1 cellular context compared by ENCODE assay signal in the genomic region with DNA sequence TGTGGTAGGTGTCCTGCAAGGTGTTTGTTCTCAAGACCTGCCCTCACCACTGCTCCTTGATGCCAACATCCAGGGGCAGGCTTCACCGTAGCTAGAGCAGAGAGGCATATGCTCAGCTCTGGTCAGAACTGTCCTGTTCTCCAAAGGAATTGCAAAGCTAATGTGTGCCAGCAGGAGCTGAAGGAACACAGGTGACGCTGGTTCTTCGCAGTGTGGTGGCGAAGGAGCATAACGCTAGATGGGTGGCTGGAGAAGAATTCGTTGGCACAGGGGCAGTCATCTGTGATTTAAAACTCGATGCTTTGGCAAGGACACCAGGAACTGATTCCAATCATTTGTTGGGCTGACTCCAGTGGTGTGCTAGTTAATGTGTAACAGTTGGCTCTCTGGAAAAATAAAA.
TF ChIP-seq lines count a peak whose summit lies in the region.

No MANE protein-coding gene starts in this region.

TF ChIP-seq in SK-N-SH, 30 proteins besides CTCF, POLR2A, EP300 and RAD21 (continued from another document):
- TF ChIP-seq MEF2A (IDR thresholded peaks at IDR 0.05; ENCODE audit: borderline replicate concordance, low read depth) (no peak), JUND (IDR thresholded peaks at IDR 0.05) (no peak), TEAD4 (IDR thresholded peaks at IDR 0.05; ENCODE audit: borderline replicate concordance, insufficient read depth) (no peak), FOSL2 (IDR thresholded peaks at IDR 0.05; ENCODE audit: borderline replicate concordance, low read depth) (no peak)
- TF ChIP-seq, protein P1, sequence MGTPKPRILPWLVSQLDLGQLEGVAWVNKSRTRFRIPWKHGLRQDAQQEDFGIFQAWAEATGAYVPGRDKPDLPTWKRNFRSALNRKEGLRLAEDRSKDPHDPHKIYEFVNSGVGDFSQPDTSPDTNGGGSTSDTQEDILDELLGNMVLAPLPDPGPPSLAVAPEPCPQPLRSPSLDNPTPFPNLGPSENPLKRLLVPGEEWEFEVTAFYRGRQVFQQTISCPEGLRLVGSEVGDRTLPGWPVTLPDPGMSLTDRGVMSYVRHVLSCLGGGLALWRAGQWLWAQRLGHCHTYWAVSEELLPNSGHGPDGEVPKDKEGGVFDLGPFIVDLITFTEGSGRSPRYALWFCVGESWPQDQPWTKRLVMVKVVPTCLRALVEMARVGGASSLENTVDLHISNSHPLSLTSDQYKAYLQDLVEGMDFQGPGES (IDR thresholded peaks at IDR 0.05; ENCODE audit: low read depth, low read length): no peak
- TF ChIP-seq, protein P2, sequence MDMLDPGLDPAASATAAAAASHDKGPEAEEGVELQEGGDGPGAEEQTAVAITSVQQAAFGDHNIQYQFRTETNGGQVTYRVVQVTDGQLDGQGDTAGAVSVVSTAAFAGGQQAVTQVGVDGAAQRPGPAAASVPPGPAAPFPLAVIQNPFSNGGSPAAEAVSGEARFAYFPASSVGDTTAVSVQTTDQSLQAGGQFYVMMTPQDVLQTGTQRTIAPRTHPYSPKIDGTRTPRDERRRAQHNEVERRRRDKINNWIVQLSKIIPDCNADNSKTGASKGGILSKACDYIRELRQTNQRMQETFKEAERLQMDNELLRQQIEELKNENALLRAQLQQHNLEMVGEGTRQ (IDR thresholded peaks at IDR 0.05; ENCODE audit: borderline replicate concordance, low read depth, low read length): no peak
